Comparison of ENCODE assay signal across 10 cellular contexts in genomic region chr10:15719062-15719898, GRCh38. TPM values are rescaled to one million over a fixed set of nuclear protein-coding genes. Genes with fewer than 3 reads are reported as not detected.
DNase-seq lines count a peak whose midpoint lies in the region; ATAC-seq and TF ChIP-seq lines count a peak whose summit lies in the region.
"Had no signal": no experiment of that assay in that cellular context is flagged by ENCODE, and none has a peak within 500 bp of the region (broad histone marks: within the 10 kb centered on the region; RNA-seq: fewer than 3 reads in every experiment).

No MANE protein-coding gene starts in this region.

- WGBS in right lobe of liver (ENCODE audit: insufficient coverage, low coverage, low lambda C conversion rate, missing lambda C conversion rate): 1% methylated on average over 22 of the region's 66 CpGs
- WGBS in testis, 2 donors: 1 to 5% methylated on average over 7 to 66 of the region's 66 CpGs

- intact Hi-C loops in right lobe of liver (cut with DNase I) (no loop called here), testis (cut with DNase I; ENCODE audit: low total_unique reads) (loop anchor here (5.0 kb wide), 1 partner anchor 287 kb away; no protein-coding TSS in a partner anchor)
- intact Hi-C loops in naive thymus-derived CD4-positive, alpha-beta T cell (cut with micrococcal nuclease): no loop called here

- DNase-seq in KBM-7: peak; percentile 38
- DNase-seq in dermis blood vessel endothelial cell: peak; percentile 24
- DNase-seq in right lobe of liver: peak in 1 of 3 donors; percentile 19
- DNase-seq in testis: peak; percentile 20
- no peak for DNase-seq in naive thymus-derived CD4-positive, alpha-beta T cell
- DNase-seq in NCI-H2227 treated with DMSO at 0.1 percent for 48 hours (lab: John Stamatoyannopoulos, UW): no peak
- DNase-seq: effector memory CD4-positive, alpha-beta T cell had no signal

- H3K27me3 Mint-ChIP-seq in naive thymus-derived CD4-positive, alpha-beta T cell: peaks cover 54 to 65% (median 57%) of the 10 kb centered on the region in 5 donors

- H3K4me1 Mint-ChIP-seq in naive thymus-derived CD4-positive, alpha-beta T cell: peaks cover 0 to 11% (median 6%) of the 10 kb centered on the region in 7 donors

- H3K27me3 ChIP-seq in right lobe of liver (peaks cover 0 to 10% of the 10 kb centered on the region in 2 donors), testis (no peaks in the 10 kb centered on the region)
- H3K27me3 ChIP-seq in naive thymus-derived CD4-positive, alpha-beta T cell (ENCODE audit: control insufficient read depth in 2 of 2, insufficient read depth in 2 of 2, low read length in 2 of 2): peaks cover 0 to 4% of the 10 kb centered on the region in 2 donors

- no peak for TF ChIP-seq CTCF in right lobe of liver (IDR thresholded peaks at IDR 0.05)
- no peak for TF ChIP-seq CTCF in testis (IDR thresholded peaks at IDR 0.05)

- TF ChIP-seq POLR2A in right lobe of liver (IDR thresholded peaks at IDR 0.05) (no peak), testis (IDR thresholded peaks at IDR 0.05) (no peak)

- ATAC-seq in right lobe of liver: peak in 3 of 4 donors; percentile 49 to 59 (median 54)
- no peak for ATAC-seq in GM19324 (IDR thresholded peaks at IDR 0.05; ENCODE audit: low FRiP score, unreplicated experiment)
- ATAC-seq in naive thymus-derived CD4-positive, alpha-beta T cell: no peak
- no peak for ATAC-seq in HG02763 (IDR thresholded peaks at IDR 0.05; ENCODE audit: unreplicated experiment)

- CTCF ChIA-PET in naive thymus-derived CD4-positive, alpha-beta T cell (lab: Charles Lee): no interaction called here

- peaks cover 0 to 3% (median 0%) of the 10 kb centered on the region in 11 donors for H3K9me3 Mint-ChIP-seq in naive thymus-derived CD4-positive, alpha-beta T cell

- H3K4me3 Mint-ChIP-seq in naive thymus-derived CD4-positive, alpha-beta T cell: peak overlapping the region in 3 of 10 donors; percentile 13 to 47 (median 43)

- no peaks in the 10 kb centered on the region for H3K4me1 ChIP-seq in right lobe of liver
- peaks cover 8% of the 10 kb centered on the region for H3K4me1 ChIP-seq in testis
- H3K4me1 ChIP-seq in naive thymus-derived CD4-positive, alpha-beta T cell (ENCODE audit: control insufficient read depth in 2 of 2, insufficient read depth in 2 of 2, low read length in 2 of 2): no peaks in the 10 kb centered on the region

- in situ Hi-C loops in KBM-7 (cut with MboI; ENCODE audit: low pct_unique_long_range_greater_than_20kb, low sequenced_read_pairs): loop anchor here (10.0 kb wide), 1 partner anchor 284 kb away; no protein-coding TSS in a partner anchor

- POLR2A ChIA-PET in naive thymus-derived CD4-positive, alpha-beta T cell (lab: Charles Lee): interaction anchor here (0.8 kb wide), 1 partner anchor 15 kb away, joined by 3 read pairs; no protein-coding TSS in a partner anchor

- H3K9me3 ChIP-seq in right lobe of liver (no peaks in the 10 kb centered on the region), testis (no peaks in the 10 kb centered on the region)
- no peaks in the 10 kb centered on the region for H3K9me3 ChIP-seq in naive thymus-derived CD4-positive, alpha-beta T cell (ENCODE audit: control insufficient read depth in 2 of 3, low read length in 3 of 3)

- H3K4me3 ChIP-seq in right lobe of liver (peak overlapping the region; percentile 25 to 41 (median 30)), testis (peak overlapping the region; percentile 5 to 32)
- no peak overlapping the region for H3K4me3 ChIP-seq in naive thymus-derived CD4-positive, alpha-beta T cell (ENCODE audit: low read length)

- H3K27ac ChIP-seq in right lobe of liver (no peak overlapping the region), testis (no peak overlapping the region)
- H3K27ac ChIP-seq in naive thymus-derived CD4-positive, alpha-beta T cell (ENCODE audit: low read depth, low read length): no peak overlapping the region
- H3K27ac ChIP-seq: VCaP had no signal

- H3K36me3 ChIP-seq in right lobe of liver: no peaks in the 10 kb centered on the region
- no peaks in the 10 kb centered on the region for H3K36me3 ChIP-seq in testis (ENCODE audit: low read depth, missing control alignments)
- H3K36me3 ChIP-seq in naive thymus-derived CD4-positive, alpha-beta T cell (ENCODE audit: control insufficient read depth in 2 of 3, insufficient read depth in 3 of 3, low read length in 3 of 3): no peaks in the 10 kb centered on the region

- H3K36me3 Mint-ChIP-seq in naive thymus-derived CD4-positive, alpha-beta T cell: no peaks in the 10 kb centered on the region

- H3K27ac Mint-ChIP-seq in naive thymus-derived CD4-positive, alpha-beta T cell: no peak overlapping the region

RNA-seq across cellular contexts. Expression of gene ITGA8, which starts 0.4 kb away (rescaled TPM):
- total RNA-seq in dermis blood vessel endothelial cell (0.23 and 0.34 TPM in 2 replicates), right lobe of liver (under 1 TPM; 0.18 to 0.80 (median 0.36) TPM), testis (under 1 TPM; 0.68 to 0.79 TPM)
- 6.9 TPM for polyA plus RNA-seq in testis (ENCODE audit: insufficient read depth, low read depth, low replicate concordance)
- not detected for total RNA-seq in naive thymus-derived CD4-positive, alpha-beta T cell
- not detected for polyA plus RNA-seq in naive thymus-derived CD4-positive, alpha-beta T cell

Comparison
In these comparisons a context has a peak if more than half of its experiments do, and no peak if none do; other contexts are left out.
1. DNase-seq: peak in KBM-7 (single experiment), dermis blood vessel endothelial cell (single experiment) and testis (single experiment); none in naive thymus-derived CD4-positive, alpha-beta T cell (0 of 9) and NCI-H2227 treated with DMSO at 0.1 percent for 48 hours (single experiment).
2. ATAC-seq: peak in right lobe of liver (3 of 4); none in GM19324 (single experiment), naive thymus-derived CD4-positive, alpha-beta T cell (single experiment) and HG02763 (single experiment).